Comparison of ENCODE assay signal across 15 cellular contexts in genomic region chr15:27086146-27086545, GRCh38.
"Had no signal": no experiment of that assay in that cellular context is flagged by ENCODE, and none has a peak within 500 bp of the region (broad histone marks: within the 10 kb centered on the region; RNA-seq: fewer than 3 reads in every experiment).

No MANE protein-coding gene starts in this region.

- H3K27me3 ChIP-seq: colonic mucosa, foreskin keratinocyte, neutrophil, right lobe of liver, transverse colon had no signal

- ATAC-seq: activated CD4-positive, alpha-beta T cell treated with anti-CD3 and anti-CD28 coated beads for 36 hours; foreskin keratinocyte; left ventricle myocardium superior; right lobe of liver had no signal

- H3K4me3 ChIP-seq: colonic mucosa, right lobe of liver, transverse colon had no signal

- DNase-seq: activated CD4-positive, alpha-beta T cell treated with anti-CD3 and anti-CD28 coated beads for 36 hours; activated naive CD4-positive, alpha-beta T cell treated with Interleukin-2 at 50 U/mL for 16 hours; caudate nucleus; colonic mucosa; foreskin keratinocyte; kidney; left ventricle myocardium superior; right lobe of liver; stimulated activated CD4-positive, alpha-beta T cell treated with anti-CD3 and anti-CD28 coated beads, Interleukin-2, amount 100 ng/mL, for 24 hours; stimulated activated naive CD4-positive, alpha-beta T cell; substantia nigra; SW 1271; transverse colon had no signal

- H3K27ac ChIP-seq: colonic mucosa, foreskin keratinocyte, neutrophil, right lobe of liver, transverse colon had no signal

- H3K4me1 Mint-ChIP-seq: activated CD4-positive, alpha-beta T cell treated with anti-CD3 and anti-CD28 coated beads for 36 hours had no signal

- H3K4me1 ChIP-seq: colonic mucosa, foreskin keratinocyte, right lobe of liver, transverse colon had no signal

- H3K36me3 ChIP-seq: colonic mucosa, neutrophil, right lobe of liver, transverse colon had no signal

- H3K27me3 Mint-ChIP-seq: activated CD4-positive, alpha-beta T cell treated with anti-CD3 and anti-CD28 coated beads for 36 hours had no signal

- H3K4me3 Mint-ChIP-seq: activated CD4-positive, alpha-beta T cell treated with anti-CD3 and anti-CD28 coated beads for 36 hours; T-helper 2 cell treated with Interferon-gamma antibody and Interleukin-4, amounts not matched to agents 5 μg/mL and 100 μg/mL, for 36 hours had no signal

- H3K9me3 ChIP-seq: colonic mucosa, neutrophil, right lobe of liver had no signal

- H3K27ac Mint-ChIP-seq: activated CD4-positive, alpha-beta T cell treated with anti-CD3 and anti-CD28 coated beads for 36 hours; T-helper 2 cell treated with Interferon-gamma antibody and Interleukin-4, amounts not matched to agents 5 μg/mL and 100 μg/mL, for 36 hours had no signal
